ENCODE assay signal across 1 cellular context in genomic region chr1:78032964-78033796, GRCh38.
TF ChIP-seq lines count a peak whose summit lies in the region.

No MANE protein-coding gene starts in this region.

TF ChIP-seq in K562, 482 proteins besides CTCF, POLR2A, EP300 and RAD21 (continues in another document):
- no peak for TF ChIP-seq ZBTB40 (IDR thresholded peaks at IDR 0.05)
- no peak for TF ChIP-seq ZBTB40 (CRISPR knock-in tag; IDR thresholded peaks at IDR 0.05)
- no peak for TF ChIP-seq TFAP4 (CRISPR knock-in tag; IDR thresholded peaks at IDR 0.05; ENCODE audit: borderline replicate concordance)
- no peak for TF ChIP-seq BMI1 (IDR thresholded peaks at IDR 0.05; ENCODE audit: low read length)
- TF ChIP-seq TARDBP (IDR thresholded peaks at IDR 0.05): no peak
- TF ChIP-seq XRCC5 (IDR thresholded peaks at IDR 0.05; ENCODE audit: low read depth, low read length): no peak
- no peak for TF ChIP-seq PTBP1 (IDR thresholded peaks at IDR 0.05; ENCODE audit: low read depth, low read length)
- TF ChIP-seq BRD9 (IDR thresholded peaks at IDR 0.05; ENCODE audit: low read depth, partially characterized antibody): no peak
- TF ChIP-seq IRF9 (tag; IDR thresholded peaks at IDR 0.05): 0 out of 2 replicates have a peak, but pooled peaks have one; percentile 29
- no peak for TF ChIP-seq MLX (CRISPR knock-in tag; conservative IDR thresholded peaks at IDR 0.05)
- no peak for TF ChIP-seq PRPF4 (IDR thresholded peaks at IDR 0.05; ENCODE audit: insufficient read depth, low read depth, low read length, poor library complexity, severe bottlenecking)
- peak; percentile 48; the same call in 1 of the 2 replicates for TF ChIP-seq CEBPG (CRISPR knock-in tag; IDR thresholded peaks at IDR 0.05)
- TF ChIP-seq CEBPG (tag; conservative IDR thresholded peaks at IDR 0.05 in 1 of 2, IDR thresholded peaks at IDR 0.05 in 1 of 2): peak; percentile 73 to 94
- peak; percentile 13 for TF ChIP-seq MEIS2 (IDR thresholded peaks at IDR 0.05; ENCODE audit: partially characterized antibody)
- no peak for TF ChIP-seq GATA2 (CRISPR knock-in tag; IDR thresholded peaks at IDR 0.05)
- no peak for TF ChIP-seq ARNT (IDR thresholded peaks at IDR 0.05)
- no peak for TF ChIP-seq ZNF23 (CRISPR knock-in tag; IDR thresholded peaks at IDR 0.05)
- TF ChIP-seq ZNF274 (IDR thresholded peaks at IDR 0.05; ENCODE audit: borderline replicate concordance, low read depth, low read length): no peak
- no peak for TF ChIP-seq TSHZ1 (CRISPR knock-in tag; IDR thresholded peaks at IDR 0.05)
- no peak for TF ChIP-seq RUNX1 (IDR thresholded peaks at IDR 0.05; ENCODE audit: low read depth)
- TF ChIP-seq BHLHE40 (IDR thresholded peaks at IDR 0.05; ENCODE audit: low read length): no peak
- TF ChIP-seq SNIP1 (IDR thresholded peaks at IDR 0.05; ENCODE audit: low read depth): no peak
- no peak for TF ChIP-seq ZZZ3 (IDR thresholded peaks at IDR 0.05)
- peak; percentile 95 for TF ChIP-seq CEBPB (tag; IDR thresholded peaks at IDR 0.05)
- TF ChIP-seq ZNF707 (CRISPR knock-in tag; conservative IDR thresholded peaks at IDR 0.05): no peak
- no peak for TF ChIP-seq PHB (CRISPR knock-in tag; IDR thresholded peaks at IDR 0.05)
- TF ChIP-seq HDAC8 (tag; IDR thresholded peaks at IDR 0.05): no peak
- no peak for TF ChIP-seq CREBBP (IDR thresholded peaks at IDR 0.05; ENCODE audit: low read depth, low read length)
- TF ChIP-seq ATF7 (IDR thresholded peaks at IDR 0.05): no peak
- peak; percentile 75; the same call in 1 of the 2 replicates for TF ChIP-seq FOXJ2 (tag; IDR thresholded peaks at IDR 0.05)
- no peak for TF ChIP-seq GATAD2B (IDR thresholded peaks at IDR 0.05; ENCODE audit: borderline replicate concordance)
- no peak for TF ChIP-seq NFYB (IDR thresholded peaks at IDR 0.05; ENCODE audit: extremely low read depth, insufficient read length)
- TF ChIP-seq MITF (IDR thresholded peaks at IDR 0.05): no peak
- no peak for TF ChIP-seq BACH1 (tag; IDR thresholded peaks at IDR 0.05)
- TF ChIP-seq ZNF592 (IDR thresholded peaks at IDR 0.05): no peak
- TF ChIP-seq SMAD1 (IDR thresholded peaks at IDR 0.05; ENCODE audit: low read depth, low read length, partially characterized antibody): no peak
- TF ChIP-seq SUPT5H (IDR thresholded peaks at IDR 0.05): no peak
- no peak for TF ChIP-seq ZFP30 (CRISPR knock-in tag; IDR thresholded peaks at IDR 0.05; ENCODE audit: borderline replicate concordance)
- no peak for TF ChIP-seq THRAP3 (IDR thresholded peaks at IDR 0.05; ENCODE audit: borderline replicate concordance)
- TF ChIP-seq BRD4 (IDR thresholded peaks at IDR 0.05): no peak
- TF ChIP-seq GMEB1 (CRISPR knock-in tag; IDR thresholded peaks at IDR 0.05): no peak
